In the genomic region with DNA sequence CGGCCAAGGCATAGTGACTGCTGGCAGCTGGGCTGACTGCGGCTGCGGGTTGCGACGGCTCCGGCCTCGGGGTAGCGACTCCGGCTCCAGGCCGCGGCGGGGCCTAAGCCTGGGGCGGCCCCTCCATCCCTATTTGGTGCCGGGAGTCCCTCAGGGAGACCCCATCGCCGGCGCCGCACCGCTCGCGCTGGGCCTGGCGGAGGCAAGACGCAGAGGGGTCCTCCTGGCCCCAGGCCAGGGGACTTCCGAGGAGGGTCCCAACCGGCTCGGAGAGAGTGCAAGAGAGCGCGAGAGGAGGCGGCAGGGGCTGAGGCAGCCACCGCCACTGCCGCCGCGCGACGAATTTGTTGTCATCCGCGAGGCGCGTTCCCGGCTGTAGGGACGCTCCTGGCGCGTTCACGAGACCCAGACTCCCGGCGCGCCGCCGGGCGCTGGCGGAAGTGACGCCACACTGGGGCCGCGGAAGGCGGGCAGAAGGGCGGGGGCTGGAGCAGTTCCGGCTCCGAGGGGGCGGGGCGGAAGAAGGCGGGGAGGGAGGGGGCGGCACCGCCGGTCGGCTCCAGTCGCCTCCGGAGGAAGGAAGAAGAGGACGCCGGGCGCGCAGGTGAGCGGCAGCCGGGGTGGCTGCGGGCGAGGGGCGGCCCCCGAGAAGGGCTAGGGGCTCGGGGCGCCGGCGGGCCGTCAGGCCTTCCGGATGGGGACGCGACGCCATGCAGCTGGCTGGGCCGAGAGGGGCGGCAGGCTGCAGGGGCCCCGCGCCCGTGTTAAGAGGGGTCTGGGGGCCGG, we compare ENCODE assay signal across 8 cellular contexts. TPM values are rescaled to one million over a fixed set of nuclear protein-coding genes. Genes with fewer than 3 reads are reported as not detected.
DNase-seq lines count a peak whose midpoint lies in the region; ATAC-seq and TF ChIP-seq lines count a peak whose summit lies in the region.

A gene with protein sequence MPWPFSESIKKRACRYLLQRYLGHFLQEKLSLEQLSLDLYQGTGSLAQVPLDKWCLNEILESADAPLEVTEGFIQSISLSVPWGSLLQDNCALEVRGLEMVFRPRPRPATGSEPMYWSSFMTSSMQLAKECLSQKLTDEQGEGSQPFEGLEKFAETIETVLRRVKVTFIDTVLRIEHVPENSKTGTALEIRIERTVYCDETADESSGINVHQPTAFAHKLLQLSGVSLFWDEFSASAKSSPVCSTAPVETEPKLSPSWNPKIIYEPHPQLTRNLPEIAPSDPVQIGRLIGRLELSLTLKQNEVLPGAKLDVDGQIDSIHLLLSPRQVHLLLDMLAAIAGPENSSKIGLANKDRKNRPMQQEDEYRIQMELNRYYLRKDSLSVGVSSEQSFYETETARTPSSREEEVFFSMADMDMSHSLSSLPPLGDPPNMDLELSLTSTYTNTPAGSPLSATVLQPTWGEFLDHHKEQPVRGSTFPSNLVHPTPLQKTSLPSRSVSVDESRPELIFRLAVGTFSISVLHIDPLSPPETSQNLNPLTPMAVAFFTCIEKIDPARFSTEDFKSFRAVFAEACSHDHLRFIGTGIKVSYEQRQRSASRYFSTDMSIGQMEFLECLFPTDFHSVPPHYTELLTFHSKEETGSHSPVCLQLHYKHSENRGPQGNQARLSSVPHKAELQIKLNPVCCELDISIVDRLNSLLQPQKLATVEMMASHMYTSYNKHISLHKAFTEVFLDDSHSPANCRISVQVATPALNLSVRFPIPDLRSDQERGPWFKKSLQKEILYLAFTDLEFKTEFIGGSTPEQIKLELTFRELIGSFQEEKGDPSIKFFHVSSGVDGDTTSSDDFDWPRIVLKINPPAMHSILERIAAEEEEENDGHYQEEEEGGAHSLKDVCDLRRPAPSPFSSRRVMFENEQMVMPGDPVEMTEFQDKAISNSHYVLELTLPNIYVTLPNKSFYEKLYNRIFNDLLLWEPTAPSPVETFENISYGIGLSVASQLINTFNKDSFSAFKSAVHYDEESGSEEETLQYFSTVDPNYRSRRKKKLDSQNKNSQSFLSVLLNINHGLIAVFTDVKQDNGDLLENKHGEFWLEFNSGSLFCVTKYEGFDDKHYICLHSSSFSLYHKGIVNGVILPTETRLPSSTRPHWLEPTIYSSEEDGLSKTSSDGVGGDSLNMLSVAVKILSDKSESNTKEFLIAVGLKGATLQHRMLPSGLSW (N-terminal part only) (minus strand): TSS at position 377 of the 786 bp plus-strand sequence. CDS start 365 bp downstream, at position 12.
A gene with protein sequence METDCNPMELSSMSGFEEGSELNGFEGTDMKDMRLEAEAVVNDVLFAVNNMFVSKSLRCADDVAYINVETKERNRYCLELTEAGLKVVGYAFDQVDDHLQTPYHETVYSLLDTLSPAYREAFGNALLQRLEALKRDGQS (plus strand): TSS at position 562 of the 786 bp plus-strand sequence. CDS start 18,722 bp downstream, outside the sequence.

- H3K27ac ChIP-seq in OCI-LY7 (ENCODE audit: low read depth, low read length, poor library complexity, severe bottlenecking) = peak within 1 kb of the TSS; percentile 61

- no peaks in the 10 kb centered on the region for H3K9me2 ChIP-seq in OCI-LY7 (ENCODE audit: insufficient read depth, low read length)

- CTCF ChIA-PET in OCI-LY7 (lab: Charles Lee; ENCODE audit: unreplicated experiment) = no interaction called here

- BruUV-seq in OCI-LY7 (replicated peaks; lab: Mats Ljungman, UMichigan) = no TSS peak

- H3K27me3 ChIP-seq in mononuclear cell (ENCODE audit: insufficient read depth, low read length) = no peaks in the 10 kb centered on the region

- 0 out of 2 replicates have a peak, but pooled peaks cover 1% of the 10 kb centered on the region for H3K36me3 ChIP-seq in OCI-LY7 (ENCODE audit: insufficient read depth, low read length)

- intact Hi-C loops in OCI-LY7 (cut with micrococcal nuclease; ENCODE audit: unreplicated experiment) = loop anchor here (1.0 to 5.0 kb wide), 3 partner anchors 28 to 434 kb away; a partner anchor contains a TSS

- peaks cover 78% of the 10 kb centered on the region for H3K79me2 ChIP-seq in OCI-LY7 (ENCODE audit: insufficient read depth, low read depth, low read length)

- peaks cover 18% of the 10 kb centered on the region; the same call in 1 of the 2 replicates for H4K20me1 ChIP-seq in OCI-LY7 (ENCODE audit: insufficient read depth, low read length)

- H3K4me3 ChIP-seq in OCI-LY7 (ENCODE audit: low read depth, low read length, poor library complexity, severe bottlenecking) (peak within 1 kb of the TSS; percentile 93), mononuclear cell (ENCODE audit: low read length) (peak within 1 kb of the TSS; percentile 73)

- H3K4me2 ChIP-seq in OCI-LY7 (ENCODE audit: low read length) = peak within 1 kb of the TSS; percentile 98

- POLR2A ChIA-PET in OCI-LY7 (lab: Charles Lee) = interaction anchor here (0.6 kb wide), 1 partner anchor 113 kb away, joined by 4 read pairs; no protein-coding TSS in a partner anchor

- no peaks in the 10 kb centered on the region for H3K9me3 ChIP-seq in OCI-LY7 (ENCODE audit: low read length)
- H3K9me3 ChIP-seq in mononuclear cell (ENCODE audit: low read depth, low read length) = no peaks in the 10 kb centered on the region

- TF ChIP-seq CTCF in OCI-LY7 (conservative IDR thresholded peaks at IDR 0.05; ENCODE audit: low read length) = no peak

- H3K4me1 ChIP-seq in OCI-LY7 (ENCODE audit: insufficient read depth, low read length, poor library complexity, severe bottlenecking) (peaks cover 36% of the 10 kb centered on the region), mononuclear cell (ENCODE audit: insufficient read depth, low read length) (peaks cover 34% of the 10 kb centered on the region)

- H2AFZ ChIP-seq in OCI-LY7 (ENCODE audit: low read length) = peak within 1 kb of the TSS; percentile 81

- DNase-seq in D341Med (ENCODE audit: low spot score) (peak; percentile 97), HuH-7 (ENCODE audit: low spot score) (peak; percentile 87), OCI-LY7 (ENCODE audit: low spot score) (peak; percentile 98), activated T-cell treated with anti-CD3 and anti-CD28 coated beads for 1 hour (ENCODE audit: low read depth) (peak; percentile 97), epidermal melanocyte (ENCODE audit: insufficient read length, low spot score) (peak; percentile 76)
- DNase-seq in stimulated activated CD8-positive, alpha-beta memory T cell treated with anti-CD3 and anti-CD28 coated beads, Interleukin-2, amount 100 ng/mL, for 48 hours (ENCODE audit: low read depth in 2 of 2) = peak; percentile 95 to 96

- ATAC-seq in GM21515 (IDR thresholded peaks at IDR 0.05; ENCODE audit: unreplicated experiment) = peak; percentile 69

RNA-seq across cellular contexts. Expression of the first gene that starts in this region (rescaled TPM):
- total RNA-seq in OCI-LY7 (2014; rRNA removed; shearing (Covaris generic)) = 15.7 and 16.7 TPM in 2 replicates
- total RNA-seq in OCI-LY7 (2022) (23.7 and 25.7 TPM in 2 replicates), mononuclear cell (29.8 TPM)

RNA-seq across cellular contexts. Expression of the second gene that starts in this region (rescaled TPM):
- total RNA-seq in OCI-LY7 (2014; rRNA removed; shearing (Covaris generic)) = 7.7 and 12.5 TPM in 2 replicates
- total RNA-seq in OCI-LY7 (2022) (10.9 and 12.6 TPM in 2 replicates), mononuclear cell (11.6 TPM)

Comparison
In these comparisons a context has a peak if more than half of its experiments do, and no peak if none do; other contexts are left out.
1. Peak in every context shown above with its lines: DNase-seq, ATAC-seq, H3K4me3 ChIP-seq and H3K27ac ChIP-seq.